Comparison of ENCODE assay signal across 8 cellular contexts in genomic region chr6:5996701-5997419, GRCh38. TPM values are rescaled to one million over a fixed set of nuclear protein-coding genes. Genes with fewer than 3 reads are reported as not detected.
DNase-seq lines count a peak whose midpoint lies in the region; ATAC-seq lines count a peak whose summit lies in the region.

No MANE protein-coding gene starts in this region.

- peaks cover 88% of the 10 kb centered on the region for H3K27me3 Mint-ChIP-seq in activated T-helper 2 cell treated with anti-CD3 and anti-CD28 coated beads, Interferon-gamma antibody, Interleukin-2, Interleukin-4, amounts not matched to agents 10 μg/mL and 5 μg/mL and 100 μg/mL, durations not matched to agents 14 hours and 24 hours and 36 hours (ENCODE audit: low read depth)

- peak overlapping the region; percentile 89 for H3K4me3 ChIP-seq in Karpas-422 (ENCODE audit: low read length)
- peak overlapping the region; percentile 34; the same call in 1 of the 2 replicates for H3K4me3 ChIP-seq in iPS DF 6.9 (ENCODE audit: low read length)
- H3K4me3 ChIP-seq in skin epidermis, result peak overlapping the region; percentile 48 to 64 (median 55)

- DNase-seq in DMS53 (lab: John Stamatoyannopoulos, UW) (peak; percentile 81), Karpas-422 (peak; percentile 67), iPS DF 6.9 (ENCODE audit: low read depth, low spot score) (no peak), hippocampal formation (lab: John Stamatoyannopoulos, UW) (no peak)
- no peak for DNase-seq in activated T-helper 2 cell treated with anti-CD3 and anti-CD28 coated beads, Interferon-gamma antibody, Interleukin-2, Interleukin-4, amounts not matched to agents 10 μg/mL and 5 μg/mL and 100 μg/mL, durations not matched to agents 14 hours and 24 hours and 36 hours (ENCODE audit: low spot score)

- H3K27ac ChIP-seq in Karpas-422 (ENCODE audit: low read length) (no peak overlapping the region), iPS DF 6.9 (ENCODE audit: low read length) (no peak overlapping the region), skin epidermis (peak overlapping the region in 18 of 21 experiments; percentile 13 to 86 (median 66))

- H3K4me3 Mint-ChIP-seq in activated T-helper 2 cell treated with anti-CD3 and anti-CD28 coated beads, Interferon-gamma antibody, Interleukin-2, Interleukin-4, amounts not matched to agents 10 μg/mL and 5 μg/mL and 100 μg/mL, durations not matched to agents 14 hours and 24 hours and 36 hours (ENCODE audit: low read depth), result peak overlapping the region; percentile 81

- peak overlapping the region; percentile 98 for H2AFZ ChIP-seq in Karpas-422 (ENCODE audit: low read length)

- H3K79me2 ChIP-seq in Karpas-422 (ENCODE audit: low read length), result no peaks in the 10 kb centered on the region

- no CpG with 5 or more reads among the region's 48 CpGs for WGBS in iPS DF 6.9 (ENCODE audit: insufficient coverage, insufficient read length)

- H3K27me3 ChIP-seq in Karpas-422 (ENCODE audit: low read length) (no peaks in the 10 kb centered on the region), iPS DF 6.9 (ENCODE audit: control insufficient read depth, insufficient read depth, low read length) (peaks cover 92% of the 10 kb centered on the region)

- H3K9me3 ChIP-seq in Karpas-422 (ENCODE audit: low read length), result no peaks in the 10 kb centered on the region
- H3K9me3 ChIP-seq in iPS DF 6.9 (ENCODE audit: control insufficient read depth, insufficient read depth, low read length), result no peaks in the 10 kb centered on the region

- H3K9me2 ChIP-seq in Karpas-422 (replicated peaks; ENCODE audit: insufficient read depth, low read length), result no peaks in the 10 kb centered on the region

- H3K9me3 Mint-ChIP-seq in activated T-helper 2 cell treated with anti-CD3 and anti-CD28 coated beads, Interferon-gamma antibody, Interleukin-2, Interleukin-4, amounts not matched to agents 10 μg/mL and 5 μg/mL and 100 μg/mL, durations not matched to agents 14 hours and 24 hours and 36 hours, result peaks cover 19% of the 10 kb centered on the region

- no peaks in the 10 kb centered on the region for H3K36me3 ChIP-seq in Karpas-422 (ENCODE audit: insufficient read depth, low read length)
- H3K36me3 ChIP-seq in iPS DF 6.9 (ENCODE audit: control insufficient read depth, insufficient read depth, low read length), result no peaks in the 10 kb centered on the region

- H3K4me2 ChIP-seq in Karpas-422 (ENCODE audit: low read depth, low read length, poor library complexity, severe bottlenecking), result peak overlapping the region; percentile 100

- peaks cover 13% of the 10 kb centered on the region for H3K36me3 Mint-ChIP-seq in activated T-helper 2 cell treated with anti-CD3 and anti-CD28 coated beads, Interferon-gamma antibody, Interleukin-2, Interleukin-4, amounts not matched to agents 10 μg/mL and 5 μg/mL and 100 μg/mL, durations not matched to agents 14 hours and 24 hours and 36 hours (ENCODE audit: low read depth)

- H3K27ac Mint-ChIP-seq in activated T-helper 2 cell treated with anti-CD3 and anti-CD28 coated beads, Interferon-gamma antibody, Interleukin-2, Interleukin-4, amounts not matched to agents 10 μg/mL and 5 μg/mL and 100 μg/mL, durations not matched to agents 14 hours and 24 hours and 36 hours, result no peak overlapping the region

- H3K4me1 ChIP-seq in Karpas-422 (ENCODE audit: low read length) (peaks cover 17% of the 10 kb centered on the region), iPS DF 6.9 (ENCODE audit: control insufficient read depth, insufficient read depth, low read length) (peaks cover 15% of the 10 kb centered on the region; the same call in 1 of the 2 replicates)

- ATAC-seq in HG02759 (IDR thresholded peaks at IDR 0.05; ENCODE audit: unreplicated experiment), result no peak
- ATAC-seq in HG03439 (IDR thresholded peaks at IDR 0.05; ENCODE audit: unreplicated experiment), result no peak

- intact Hi-C loops in activated T-helper 2 cell treated with anti-CD3 and anti-CD28 coated beads, Interferon-gamma antibody, Interleukin-2, Interleukin-4, amounts not matched to agents 10 μg/mL and 5 μg/mL and 100 μg/mL, durations not matched to agents 14 hours and 24 hours and 36 hours (cut with micrococcal nuclease), result loop anchor here (5.0 kb wide), 2 partner anchors 525 to 1730 kb away; partner anchors contain the start of gene BMP6

- H3K9ac ChIP-seq in Karpas-422 (ENCODE audit: low read length), result peak overlapping the region; percentile 71

- H4K20me1 ChIP-seq in Karpas-422 (ENCODE audit: insufficient read depth, low read depth, low read length), result no peaks in the 10 kb centered on the region

- peaks cover 41% of the 10 kb centered on the region for H3K4me1 Mint-ChIP-seq in activated T-helper 2 cell treated with anti-CD3 and anti-CD28 coated beads, Interferon-gamma antibody, Interleukin-2, Interleukin-4, amounts not matched to agents 10 μg/mL and 5 μg/mL and 100 μg/mL, durations not matched to agents 14 hours and 24 hours and 36 hours (ENCODE audit: low read depth)

RNA-seq across cellular contexts. Expression of gene NRN1, which starts 9.9 kb away (rescaled TPM):
- 6.3 and 7.9 TPM in 2 replicates for total RNA-seq in Karpas-422 (2014; rRNA removed; shearing (Covaris generic); ENCODE audit: low replicate concordance)
- total RNA-seq in activated T-helper 2 cell treated with anti-CD3 and anti-CD28 coated beads, Interferon-gamma antibody, Interleukin-2, Interleukin-4, amounts not matched to agents 10 μg/mL and 5 μg/mL and 100 μg/mL, durations not matched to agents 14 hours and 24 hours and 36 hours, result 0.71 and 0.75 TPM in 2 replicates

Comparison
In these comparisons a context has a peak if more than half of its experiments do, and no peak if none do; other contexts are left out.
1. DNase-seq: peak in DMS53 (single experiment) and Karpas-422 (single experiment); none in activated T-helper 2 cell treated with anti-CD3 and anti-CD28 coated beads, Interferon-gamma antibody, Interleukin-2, Interleukin-4, amounts not matched to agents 10 μg/mL and 5 μg/mL and 100 μg/mL, durations not matched to agents 14 hours and 24 hours and 36 hours (single experiment), iPS DF 6.9 (single experiment) and hippocampal formation (0 of 2).
2. H3K27ac ChIP-seq: peak in skin epidermis (18 of 21); none in Karpas-422 (single experiment) and iPS DF 6.9 (single experiment).
3. H3K4me3 ChIP-seq: peak in every context shown above with its lines; median percentile 89 in Karpas-422; 55 in skin epidermis; 34 in iPS DF 6.9.